Comparison of ENCODE assay signal across 9 cellular contexts in genomic region chr3:9503283-9503682, GRCh38. TPM values are rescaled to one million over a fixed set of nuclear protein-coding genes. Genes with fewer than 3 reads are reported as not detected.
DNase-seq lines count a peak whose midpoint lies in the region; ATAC-seq and TF ChIP-seq lines count a peak whose summit lies in the region.
"Had no signal": no experiment of that assay in that cellular context is flagged by ENCODE, and none has a peak within 500 bp of the region (broad histone marks: within the 10 kb centered on the region; RNA-seq: fewer than 3 reads in every experiment).

No MANE protein-coding gene starts in this region.

- no peaks in the 10 kb centered on the region for H3K9me3 Mint-ChIP-seq in activated naive CD8-positive, alpha-beta T cell treated with anti-CD3 and anti-CD28 coated beads, Interleukin-2, amount 10 ng/mL, durations not matched to agents 7 days and 5 days

- H4K20me1 ChIP-seq in Loucy (ENCODE audit: insufficient read depth, low read length, poor library complexity, severe bottlenecking) (no peaks in the 10 kb centered on the region), SU-DHL-6 (ENCODE audit: low read depth, low read length) (no peaks in the 10 kb centered on the region)
- H4K20me1 ChIP-seq: BLaER1 had no signal

- intact Hi-C loops in left cardiac atrium (cut with DNase I), result loop anchor here (10.0 kb wide), 1 partner anchor 232 kb away; the partner anchor contains the start of gene BRPF1 (in 2 of the 2)

- no peak overlapping the region for H3K4me3 Mint-ChIP-seq in activated naive CD8-positive, alpha-beta T cell treated with anti-CD3 and anti-CD28 coated beads, Interleukin-2, amount 10 ng/mL, durations not matched to agents 7 days and 5 days

- TF ChIP-seq CTCF in Loucy (conservative IDR thresholded peaks at IDR 0.05; ENCODE audit: low read length) (peak; percentile 94), SU-DHL-6 (IDR thresholded peaks at IDR 0.05; ENCODE audit: insufficient read depth, low read length, poor library complexity, severe bottlenecking) (peak; percentile 71), retinal pigment epithelial cell (conservative IDR thresholded peaks at IDR 0.05; ENCODE audit: low read depth, low read length) (peak; percentile 97)

- no peaks in the 10 kb centered on the region for H3K9me2 ChIP-seq in Loucy (replicated peaks; ENCODE audit: low read depth, low read length)
- no peaks in the 10 kb centered on the region for H3K9me2 ChIP-seq in SU-DHL-6 (replicated peaks; ENCODE audit: insufficient read depth, low read length)

- H3K4me3 ChIP-seq in Loucy (ENCODE audit: low read length, poor library complexity, severe bottlenecking) (no peak overlapping the region), SU-DHL-6 (ENCODE audit: insufficient read depth, low read length, poor library complexity, severe bottlenecking) (no peak overlapping the region), retinal pigment epithelial cell (ENCODE audit: low read length) (no peak overlapping the region)
- H3K4me3 ChIP-seq: BLaER1 had no signal

- H2AFZ ChIP-seq in Loucy (ENCODE audit: low read length) (no peak overlapping the region), SU-DHL-6 (ENCODE audit: low read depth, low read length, severe bottlenecking) (no peak overlapping the region)

- H3F3A ChIP-seq in Loucy (ENCODE audit: low read depth), result no peaks in the 10 kb centered on the region
- no peaks in the 10 kb centered on the region for H3F3A ChIP-seq in SU-DHL-6 (ENCODE audit: insufficient read depth)

- H3K4me2 ChIP-seq in Loucy (ENCODE audit: low read depth, low read length, poor library complexity, severe bottlenecking) (no peak overlapping the region), SU-DHL-6 (ENCODE audit: low read depth, low read length, poor library complexity, severe bottlenecking) (no peak overlapping the region)
- H3K4me2 ChIP-seq: BLaER1 had no signal

- no peaks in the 10 kb centered on the region for H3K79me2 ChIP-seq in Loucy (ENCODE audit: insufficient read depth, low read length)
- H3K79me2 ChIP-seq in SU-DHL-6 (ENCODE audit: insufficient read depth, low read length), result no peaks in the 10 kb centered on the region

- H3K27me3 Mint-ChIP-seq in activated naive CD8-positive, alpha-beta T cell treated with anti-CD3 and anti-CD28 coated beads, Interleukin-2, amount 10 ng/mL, durations not matched to agents 7 days and 5 days, result peaks cover 39% of the 10 kb centered on the region

- no peak overlapping the region for H3K9ac ChIP-seq in Loucy (ENCODE audit: low read depth, low read length, poor library complexity, severe bottlenecking)
- H3K9ac ChIP-seq in SU-DHL-6 (ENCODE audit: low read length), result no peak overlapping the region
- H3K9ac ChIP-seq: BLaER1 had no signal

- POLR2A ChIA-PET in activated naive CD8-positive, alpha-beta T cell treated with anti-CD3 and anti-CD28 coated beads, Interleukin-2, amount 10 ng/mL, durations not matched to agents 7 days and 5 days (lab: Charles Lee), result no interaction called here

- DNase-seq in NCI-H1417 (lab: John Stamatoyannopoulos, UW), result peak; percentile 33 to 78 (median 54)
- no peak for DNase-seq in NCI-H1417 treated with DMSO at 0.1 percent for 48 hours (lab: John Stamatoyannopoulos, UW)
- peak; percentile 79 for DNase-seq in activated naive CD8-positive, alpha-beta T cell treated with anti-CD3 and anti-CD28 coated beads, Interleukin-2, amount 10 ng/mL, durations not matched to agents 7 days and 5 days
- DNase-seq in left cardiac atrium, result peak; percentile 64
- peak; percentile 37 for DNase-seq in retinal pigment epithelial cell (ENCODE audit: low read depth)

- H3K4me1 ChIP-seq in Loucy (ENCODE audit: insufficient read depth, low read length, poor library complexity, severe bottlenecking), result no peaks in the 10 kb centered on the region

- peaks cover 2% of the 10 kb centered on the region for H3K4me1 Mint-ChIP-seq in activated naive CD8-positive, alpha-beta T cell treated with anti-CD3 and anti-CD28 coated beads, Interleukin-2, amount 10 ng/mL, durations not matched to agents 7 days and 5 days

- H3K9me3 ChIP-seq in Loucy (ENCODE audit: insufficient read depth, low read depth, low read length), result no peaks in the 10 kb centered on the region
- H3K9me3 ChIP-seq in SU-DHL-6 (ENCODE audit: insufficient read depth, low read length), result no peaks in the 10 kb centered on the region
- H3K9me3 ChIP-seq: BLaER1 had no signal

- H3K27ac Mint-ChIP-seq in activated naive CD8-positive, alpha-beta T cell treated with anti-CD3 and anti-CD28 coated beads, Interleukin-2, amount 10 ng/mL, durations not matched to agents 7 days and 5 days, result no peak overlapping the region

- no peaks in the 10 kb centered on the region for H3K36me3 Mint-ChIP-seq in activated naive CD8-positive, alpha-beta T cell treated with anti-CD3 and anti-CD28 coated beads, Interleukin-2, amount 10 ng/mL, durations not matched to agents 7 days and 5 days

- H3K27ac ChIP-seq in SU-DHL-6 (ENCODE audit: low read depth, low read length), result no peak overlapping the region
- H3K27ac ChIP-seq: BLaER1 had no signal

- H3K27me3 ChIP-seq in Loucy (ENCODE audit: insufficient read depth, low read length, poor library complexity, severe bottlenecking) (no peaks in the 10 kb centered on the region), SU-DHL-6 (ENCODE audit: low read length) (no peaks in the 10 kb centered on the region)

- H3K36me3 ChIP-seq in Loucy (ENCODE audit: insufficient read depth, low read length) (no peaks in the 10 kb centered on the region), SU-DHL-6 (ENCODE audit: low read length) (no peaks in the 10 kb centered on the region)
- H3K36me3 ChIP-seq: BLaER1 had no signal

- ATAC-seq in activated naive CD8-positive, alpha-beta T cell treated with anti-CD3 and anti-CD28 coated beads, Interleukin-2, amount 10 ng/mL, durations not matched to agents 7 days and 5 days (ENCODE audit: low read depth), result peak; percentile 46
- peak; percentile 30 to 44 for ATAC-seq in left cardiac atrium
- ATAC-seq in HG03045 (IDR thresholded peaks at IDR 0.05; ENCODE audit: unreplicated experiment), result no peak

RNA-seq across cellular contexts. Expression of gene LHFPL4, which starts 50.3 kb away (rescaled TPM):
- total RNA-seq in activated naive CD8-positive, alpha-beta T cell treated with anti-CD3 and anti-CD28 coated beads, Interleukin-2, amount 10 ng/mL, durations not matched to agents 7 days and 5 days, result not detected
- not detected for total RNA-seq in left cardiac atrium
